In the genomic region with DNA sequence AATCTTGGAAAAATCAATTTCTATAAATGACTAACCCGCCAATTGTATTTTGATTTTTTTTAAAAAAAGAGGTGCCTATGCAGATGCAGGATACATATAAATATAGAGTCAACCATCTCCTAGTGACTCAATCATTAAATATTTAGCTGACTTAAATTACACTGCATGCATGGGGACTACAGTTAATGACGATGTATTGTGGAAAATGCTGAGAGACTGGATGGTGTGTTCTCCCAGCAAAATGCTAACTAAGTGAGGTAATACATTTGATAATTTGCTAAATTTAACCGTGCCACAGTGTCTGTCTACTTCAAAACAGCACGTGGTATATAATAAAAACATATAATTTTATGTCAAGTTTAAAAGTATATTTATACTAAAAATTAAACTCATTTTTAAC, we compare ENCODE assay signal across 21 cellular contexts.
"Had no signal": no experiment of that assay in that cellular context is flagged by ENCODE, and none has a peak within 500 bp of the region (broad histone marks: within the 10 kb centered on the region; RNA-seq: fewer than 3 reads in every experiment).

No MANE protein-coding gene starts in this region.

- H3K4me1 ChIP-seq: foreskin keratinocyte, parathyroid adenoma had no signal

- H3K27me3 ChIP-seq: foreskin keratinocyte had no signal

- H3K79me2 ChIP-seq: parathyroid adenoma had no signal

- FAIRE-seq: endometrium, islet of Langerhans, small intestine, TTC549 had no signal

- H3K27ac ChIP-seq: foreskin keratinocyte, parathyroid adenoma had no signal

- ATAC-seq: activated naive CD4-positive, alpha-beta T cell treated with anti-CD3 and anti-CD28 coated beads, Interleukin-2, amount 50 U/mL, for 72 hours; activated T-cell treated with anti-CD3 and anti-CD28 coated beads, Interleukin-2, amount 50 U/mL, for 4 hours; foreskin keratinocyte; left lobe of liver; naive thymus-derived CD8-positive, alpha-beta T cell; WTC11 had no signal

- H3K36me3 Mint-ChIP-seq: WTC11 had no signal

- H3K27me3 Mint-ChIP-seq: activated CD4-positive, alpha-beta memory T cell treated with anti-CD3 and anti-CD28 coated beads, Interleukin-2, amount 10 ng/mL, durations not matched to agents 7 days and 5 days; naive thymus-derived CD8-positive, alpha-beta T cell had no signal

- H3K4me3 Mint-ChIP-seq: activated CD4-positive, alpha-beta memory T cell treated with anti-CD3 and anti-CD28 coated beads, Interleukin-2, amount 10 ng/mL, durations not matched to agents 7 days and 5 days; activated T-cell treated with anti-CD3 and anti-CD28 coated beads, Interleukin-2, amount 50 U/mL, for 4 hours; naive thymus-derived CD8-positive, alpha-beta T cell; WTC11 had no signal

- H3K9ac ChIP-seq: parathyroid adenoma had no signal

- H2AFZ ChIP-seq: parathyroid adenoma had no signal

- H3K27ac Mint-ChIP-seq: activated CD4-positive, alpha-beta memory T cell treated with anti-CD3 and anti-CD28 coated beads, Interleukin-2, amount 10 ng/mL, durations not matched to agents 7 days and 5 days; activated naive CD4-positive, alpha-beta T cell treated with anti-CD3 and anti-CD28 coated beads, Interleukin-2, amount 50 U/mL, for 72 hours; naive thymus-derived CD8-positive, alpha-beta T cell; WTC11 had no signal

- H3K4me1 Mint-ChIP-seq: activated CD4-positive, alpha-beta memory T cell treated with anti-CD3 and anti-CD28 coated beads, Interleukin-2, amount 10 ng/mL, durations not matched to agents 7 days and 5 days; naive thymus-derived CD8-positive, alpha-beta T cell; WTC11 had no signal

- DNase-seq: activated CD4-positive, alpha-beta memory T cell treated with anti-CD3 and anti-CD28 coated beads, Interleukin-2, amount 10 ng/mL, durations not matched to agents 7 days and 5 days; activated CD4-positive, alpha-beta T cell treated with anti-CD3 and anti-CD28 coated beads for 4 hours; activated effector memory CD4-positive, alpha-beta T cell treated with anti-CD3 and anti-CD28 coated beads, Interleukin-2, amount 50 U/mL, for 16 hours; activated T-cell treated with anti-CD3 and anti-CD28 coated beads, Interleukin-2, amount 50 U/mL, for 4 hours; amniotic stem cell; foreskin keratinocyte; naive thymus-derived CD8-positive, alpha-beta T cell; retina; small intestine; stimulated activated CD4-positive, alpha-beta T cell treated with anti-CD3 and anti-CD28 coated beads, Interleukin-4, amount 100 ng/mL, for 24 hours; stimulated activated naive CD4-positive, alpha-beta T cell treated with Interleukin-2 at 50 U/mL for 16 hours; substantia nigra; SW 1271; trophoblast cell had no signal

- H3K9me3 Mint-ChIP-seq: activated naive CD4-positive, alpha-beta T cell treated with anti-CD3 and anti-CD28 coated beads, Interleukin-2, amount 50 U/mL, for 72 hours; activated T-cell treated with anti-CD3 and anti-CD28 coated beads, Interleukin-2, amount 50 U/mL, for 4 hours; WTC11 had no signal
